ENCODE assay signal across 15 cellular contexts in the genomic region with DNA sequence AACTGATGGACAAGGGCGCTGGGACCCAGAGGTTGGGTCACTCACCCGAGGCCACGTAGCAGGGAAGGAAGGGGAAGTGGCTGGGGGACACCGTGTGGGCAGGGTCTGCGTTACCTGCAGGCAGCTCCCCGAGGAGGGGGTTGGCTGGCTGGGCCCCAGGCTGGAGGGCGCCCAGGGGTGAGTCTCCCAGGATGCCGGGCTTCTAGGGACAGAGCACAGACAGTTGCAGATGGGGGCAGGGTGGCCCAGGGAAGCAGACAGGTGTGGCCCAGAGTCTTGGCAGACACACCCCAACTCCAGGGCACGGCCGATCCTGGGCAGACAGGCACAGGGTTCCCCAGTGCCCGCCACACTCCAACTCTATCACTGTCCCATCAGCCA. TPM values are rescaled to one million over a fixed set of nuclear protein-coding genes. Genes with fewer than 3 reads are reported as not detected.
DNase-seq lines count a peak whose midpoint lies in the region; ATAC-seq, FAIRE-seq and TF ChIP-seq lines count a peak whose summit lies in the region.
"Had no signal": no experiment of that assay in that cellular context is flagged by ENCODE, and none has a peak within 500 bp of the region (broad histone marks: within the 10 kb centered on the region; RNA-seq: fewer than 3 reads in every experiment).

No MANE protein-coding gene starts in this region.

- no peak for TF ChIP-seq POLR2A in NB4 (IDR thresholded peaks at IDR 0.05; ENCODE audit: extremely low read depth, insufficient read length)

- no peaks in the 10 kb centered on the region for H3K27me3 Mint-ChIP-seq in activated T-cell treated with anti-CD3 and anti-CD28 coated beads, Interleukin-2, amount 50 U/mL, for 24 hours

- no peaks in the 10 kb centered on the region for H3K27me3 ChIP-seq in BLaER1
- H3K27me3 ChIP-seq in small intestine (ENCODE audit: control insufficient read depth in 2 of 2, insufficient read depth in 2 of 2, low read length in 2 of 2): no peaks in the 10 kb centered on the region

- H3K4me1 Mint-ChIP-seq in activated T-cell treated with anti-CD3 and anti-CD28 coated beads, Interleukin-2, amount 50 U/mL, for 24 hours (ENCODE audit: low read depth): no peaks in the 10 kb centered on the region

- 49 to 73% (median 54%) methylated on average over 11 of the region's 11 CpGs for WGBS in small intestine, 3 donors

- peaks cover 90% of the 10 kb centered on the region for H3K36me3 Mint-ChIP-seq in activated T-cell treated with anti-CD3 and anti-CD28 coated beads, Interleukin-2, amount 50 U/mL, for 24 hours (ENCODE audit: low read depth)

- H3K27ac ChIP-seq in BLaER1: peak overlapping the region; percentile 62
- H3K27ac ChIP-seq in small intestine (ENCODE audit: low read depth in 1 of 2, low read length in 1 of 2): peak overlapping the region; percentile 72 to 86

- H3K27ac Mint-ChIP-seq in activated T-cell treated with anti-CD3 and anti-CD28 coated beads, Interleukin-2, amount 50 U/mL, for 24 hours: no peak overlapping the region

- H3K36me3 ChIP-seq in BLaER1 (peaks cover 84% of the 10 kb centered on the region), small intestine (ENCODE audit: control insufficient read depth in 2 of 2, insufficient read depth in 2 of 2, low read length in 2 of 2) (peaks cover 14 to 23% of the 10 kb centered on the region in 2 donors)

- H3K4me3 ChIP-seq in BLaER1 (no peak overlapping the region), NB4 (ENCODE audit: low read depth, low read length) (no peak overlapping the region), small intestine (ENCODE audit: low read depth in 1 of 2, low read length in 2 of 2) (no peak overlapping the region)

- H3K4me3 Mint-ChIP-seq in activated T-cell treated with anti-CD3 and anti-CD28 coated beads, Interleukin-2, amount 50 U/mL, for 24 hours: no peak overlapping the region

- H4K20me1 ChIP-seq in BLaER1: peaks cover 59% of the 10 kb centered on the region

- H3K9me3 ChIP-seq in BLaER1 (no peaks in the 10 kb centered on the region), small intestine (ENCODE audit: control insufficient read depth, low read depth) (no peaks in the 10 kb centered on the region)

- no peak for TF ChIP-seq CTCF in NB4 (IDR thresholded peaks at IDR 0.05; ENCODE audit: low read depth, low read length)

- peaks cover 58% of the 10 kb centered on the region for H3K4me1 ChIP-seq in BLaER1
- H3K4me1 ChIP-seq in small intestine (ENCODE audit: control insufficient read depth in 2 of 2, insufficient read depth in 1 of 2, low read depth in 1 of 2, low read length in 1 of 2): peaks cover 0 to 6% of the 10 kb centered on the region in 2 donors

- H3K9me3 Mint-ChIP-seq in activated T-cell treated with anti-CD3 and anti-CD28 coated beads, Interleukin-2, amount 50 U/mL, for 24 hours: no peaks in the 10 kb centered on the region

- H3K4me2 ChIP-seq in BLaER1: peak overlapping the region; percentile 75; the same call in 1 of the 2 replicates

- DNase-seq in NB4 (ENCODE audit: low read depth) (peak; percentile 57), small intestine (peak; percentile 79), AML-193 (lab: John Stamatoyannopoulos, UW) (no peak), SW480 (ENCODE audit: low spot score) (no peak)
- DNase-seq in activated T-cell treated with anti-CD3 and anti-CD28 coated beads, Interleukin-2, amount 50 U/mL, for 24 hours: no peak
- DNase-seq: ACHN, HCEC 1CT, MM.1S, NCI-H1092 treated with DMSO at 0.1 percent for 48 hours, NCI-H2081, Right ventricle myocardium superior had no signal

- H3K9ac ChIP-seq in BLaER1: no peak overlapping the region

- peak; percentile 41 for ATAC-seq in esophagus mucosa

- no peak for FAIRE-seq in small intestine (lab: Jason Lieb, UNC)
- FAIRE-seq: G401.6, RCC 7860 had no signal

RNA-seq across cellular contexts. Expression of gene FDX2, which starts 5.6 kb away (rescaled TPM):
- 11.3 TPM for total RNA-seq in esophagus mucosa
- 10 to 100 TPM; 15.1 to 22.9 (median 19.9) TPM for polyA plus RNA-seq in small intestine

RNA-seq across cellular contexts. Expression of gene ZGLP1, which starts 11.8 kb away (rescaled TPM):
- total RNA-seq in esophagus mucosa: 1.0 TPM
- 1 to 10 TPM; 6.4 to 9.5 (median 8.9) TPM for polyA plus RNA-seq in small intestine

RNA-seq across cellular contexts. Expression of gene RAVER1, which starts 11.9 kb away (rescaled TPM):
- total RNA-seq in esophagus mucosa: 19.6 TPM
- polyA plus RNA-seq in small intestine: 10 to 100 TPM; 14.1 to 27.6 (median 14.5) TPM

RNA-seq across cellular contexts. Expression of gene ICAM3, which starts 18.0 kb away (rescaled TPM):
- total RNA-seq in esophagus mucosa: 7.6 TPM
- polyA plus RNA-seq in small intestine: 10 to 100 TPM; 11.5 to 23.8 (median 20.6) TPM

RNA-seq across cellular contexts. Expression of gene ICAM5, which starts 31.7 kb away (rescaled TPM):
- total RNA-seq in esophagus mucosa: 1.3 TPM
- polyA plus RNA-seq in small intestine: under 1 TPM in 2 of 3 donors, not detected in 1; 0.52 to 0.54 TPM

Comparison
In these comparisons a context has a peak if more than half of its experiments do, and no peak if none do; other contexts are left out.
1. DNase-seq: peak in NB4 (single experiment) and small intestine (single experiment); none in AML-193 (0 of 2), activated T-cell treated with anti-CD3 and anti-CD28 coated beads, Interleukin-2, amount 50 U/mL, for 24 hours (single experiment) and SW480 (single experiment).